21 cellular contexts compared by ENCODE assay signal in the genomic region with DNA sequence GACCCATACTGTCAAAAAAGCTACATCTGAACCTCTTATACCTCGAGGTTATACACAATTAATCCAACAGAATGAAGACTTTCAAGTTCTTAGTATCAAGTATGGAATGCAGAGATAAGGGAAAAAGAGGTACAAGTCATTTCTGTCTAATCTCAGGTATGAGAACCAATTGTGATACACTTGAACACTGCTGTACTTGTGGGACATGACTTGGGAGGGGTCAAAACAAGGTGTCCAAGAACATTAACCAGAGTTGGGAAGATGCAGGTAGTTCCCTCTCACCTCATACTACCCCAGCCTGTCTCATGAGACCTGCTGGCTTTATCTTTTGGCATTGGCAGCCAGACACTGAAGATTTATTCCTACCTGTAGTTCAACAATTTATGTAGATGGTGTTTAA.
DNase-seq lines count a peak whose midpoint lies in the region; ATAC-seq, FAIRE-seq and TF ChIP-seq lines count a peak whose summit lies in the region.
"Had no signal": no experiment of that assay in that cellular context is flagged by ENCODE, and none has a peak within 500 bp of the region (broad histone marks: within the 10 kb centered on the region; RNA-seq: fewer than 3 reads in every experiment).

No MANE protein-coding gene starts in this region.

- in situ Hi-C loops in GM13977 (cut with MboI; ENCODE audit: low pct_unique_long_range_greater_than_20kb, low sequenced_read_pairs, unreplicated experiment), result no loop called here

- intact Hi-C loops in ascending aorta (cut with DNase I) (no loop called here), thyroid gland (cut with DNase I) (no loop called here)

- TF ChIP-seq CTCF in HFFc6 (IDR thresholded peaks at IDR 0.05), result no peak
- TF ChIP-seq CTCF in ascending aorta (IDR thresholded peaks at IDR 0.05), result no peak
- no peak for TF ChIP-seq CTCF in GM13977 (IDR thresholded peaks at IDR 0.05; ENCODE audit: extremely low read depth, insufficient read depth, missing control alignments)
- no peak for TF ChIP-seq CTCF in thyroid gland (IDR thresholded peaks at IDR 0.05)

- H3K27me3 Mint-ChIP-seq in HFFc6 (ENCODE audit: insufficient read depth), result no peaks in the 10 kb centered on the region

- H3K36me3 ChIP-seq in ascending aorta (no peaks in the 10 kb centered on the region), thyroid gland (no peaks in the 10 kb centered on the region)
- H3K36me3 ChIP-seq: esophagus muscularis mucosa, gastroesophageal sphincter had no signal

- FAIRE-seq in GM12892 (lab: Jason Lieb, UNC), result peak; percentile 9
- FAIRE-seq: HepG2, kidney had no signal

- H3K27ac Mint-ChIP-seq in HFFc6, result peak overlapping the region; percentile 6; the same call in 1 of the 2 replicates
- H3K27ac Mint-ChIP-seq: activated naive CD8-positive, alpha-beta T cell treated with anti-CD3 and anti-CD28 coated beads, Interleukin-2, amount 10 ng/mL, durations not matched to agents 7 days and 5 days; CD4-positive, alpha-beta T cell had no signal

- H3K9me3 Mint-ChIP-seq in HFFc6, result no peaks in the 10 kb centered on the region
- H3K9me3 Mint-ChIP-seq: activated naive CD8-positive, alpha-beta T cell treated with anti-CD3 and anti-CD28 coated beads, Interleukin-2, amount 10 ng/mL, durations not matched to agents 7 days and 5 days; CD4-positive, alpha-beta T cell had no signal

- peak; percentile 0 for ATAC-seq in GM19351 (IDR thresholded peaks at IDR 0.05; ENCODE audit: unreplicated experiment)
- no peak for ATAC-seq in GM19467 (IDR thresholded peaks at IDR 0.05; ENCODE audit: unreplicated experiment)
- ATAC-seq: body of pancreas, gastroesophageal sphincter, HepG2, right cardiac atrium had no signal

- peaks cover 60% of the 10 kb centered on the region for H3K4me1 Mint-ChIP-seq in HFFc6 (ENCODE audit: low read depth)

- no peak overlapping the region for H3K4me3 Mint-ChIP-seq in HFFc6
- H3K4me3 Mint-ChIP-seq: activated naive CD8-positive, alpha-beta T cell treated with anti-CD3 and anti-CD28 coated beads, Interleukin-2, amount 10 ng/mL, durations not matched to agents 7 days and 5 days; CD4-positive, alpha-beta T cell had no signal

- peaks cover 6 to 34% of the 10 kb centered on the region in 2 donors for H3K4me1 ChIP-seq in ascending aorta
- no peaks in the 10 kb centered on the region for H3K4me1 ChIP-seq in thyroid gland
- H3K4me1 ChIP-seq: body of pancreas had no signal

- H3K27me3 ChIP-seq in ascending aorta (no peaks in the 10 kb centered on the region), thyroid gland (no peaks in the 10 kb centered on the region)
- H3K27me3 ChIP-seq: body of pancreas, esophagus muscularis mucosa, gastroesophageal sphincter had no signal

- no peaks in the 10 kb centered on the region for H3K36me3 Mint-ChIP-seq in HFFc6 (ENCODE audit: low read depth)
- H3K36me3 Mint-ChIP-seq: activated naive CD8-positive, alpha-beta T cell treated with anti-CD3 and anti-CD28 coated beads, Interleukin-2, amount 10 ng/mL, durations not matched to agents 7 days and 5 days had no signal

- WGBS in thyroid gland, 2 donors, result 53 to 55% methylated on average over 1 of the region's 1 CpG

- peak overlapping the region; percentile 61 to 62 for H3K27ac ChIP-seq in ascending aorta
- H3K27ac ChIP-seq in thyroid gland, result no peak overlapping the region
- H3K27ac ChIP-seq: body of pancreas, esophagus muscularis mucosa, gastroesophageal sphincter had no signal

- DNase-seq in GM12892 (ENCODE audit: insufficient read length) (no peak), HFFc6 (no peak), ascending aorta (ENCODE audit: low spot score in 2 of 2) (no peak), GM13977 (ENCODE audit: low spot score) (no peak), thyroid gland (no peak)
- DNase-seq: activated naive CD8-positive, alpha-beta T cell treated with anti-CD3 and anti-CD28 coated beads, Interleukin-2, amount 10 ng/mL, durations not matched to agents 7 days and 5 days; body of pancreas; CD4-positive, alpha-beta T cell; effector CD8-positive, alpha-beta T cell; GOT3; kidney; NCI-H1105; NCI-H2081; right cardiac atrium; RPMI8226; SK-N-SH had no signal

- H3K9me3 ChIP-seq in ascending aorta, result no peaks in the 10 kb centered on the region
- H3K9me3 ChIP-seq in thyroid gland, result no peaks in the 10 kb centered on the region
- H3K9me3 ChIP-seq: body of pancreas, esophagus muscularis mucosa, gastroesophageal sphincter, SK-N-SH had no signal

- TF ChIP-seq POLR2A in GM12892 (IDR thresholded peaks at IDR 0.05; ENCODE audit: low read depth, low read length) (no peak), thyroid gland (IDR thresholded peaks at IDR 0.05) (no peak)

- H3K4me3 ChIP-seq in ascending aorta (no peak overlapping the region), thyroid gland (replicated peaks in 1 of 3) (no peak overlapping the region)
- H3K4me3 ChIP-seq: body of pancreas, esophagus muscularis mucosa, gastroesophageal sphincter had no signal

Comparison
In these comparisons a context has a peak if more than half of its experiments do, and no peak if none do; other contexts are left out.
1. H3K27ac ChIP-seq: peak in ascending aorta (2 of 2); none in thyroid gland (0 of 3).